In the genomic region with DNA sequence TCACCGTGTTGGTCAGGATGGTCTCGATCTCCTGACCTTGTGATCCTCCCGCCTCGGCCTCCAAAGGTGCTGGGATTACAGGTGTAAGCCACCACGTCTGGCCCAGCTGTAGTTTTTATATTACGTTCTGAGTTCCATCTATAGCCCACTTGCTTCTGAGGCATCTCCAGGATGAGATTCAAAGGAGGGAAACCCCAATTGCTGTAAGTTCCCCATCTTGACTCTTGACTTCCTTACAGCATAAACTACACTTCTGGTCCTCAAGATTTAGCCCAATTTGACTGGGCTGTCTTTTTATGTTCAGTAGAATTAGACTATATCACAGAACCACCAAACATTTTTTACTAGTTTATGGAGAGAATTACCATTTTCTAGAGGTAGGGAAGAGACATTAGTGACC, we compare ENCODE assay signal across 13 cellular contexts.
"Had no signal": no experiment of that assay in that cellular context is flagged by ENCODE, and none has a peak within 500 bp of the region (broad histone marks: within the 10 kb centered on the region; RNA-seq: fewer than 3 reads in every experiment).

No MANE protein-coding gene starts in this region.

- H3K4me3 Mint-ChIP-seq: neural progenitor cell; T-helper 1 cell treated with Interleukin-12 subunit alpha and Interleukin-12 subunit beta and Interleukin-4 antibody, amounts not matched to agents 30 μg/mL and 1 μg/mL, for 36 hours had no signal

- H3K27ac Mint-ChIP-seq: neural progenitor cell; T-helper 1 cell treated with Interleukin-12 subunit alpha and Interleukin-12 subunit beta and Interleukin-4 antibody, amounts not matched to agents 30 μg/mL and 1 μg/mL, for 36 hours had no signal

- DNase-seq: activated CD4-positive, alpha-beta T cell treated with anti-CD3 and anti-CD28 coated beads for 4 hours; cerebellar nuclear complex; effector memory CD4-positive, alpha-beta T cell; foreskin keratinocyte; ovary; spleen; stimulated activated CD4-positive, alpha-beta T cell treated with anti-CD3 and anti-CD28 coated beads, Interleukin-1b, Interleukin-23, amount 100 ng/mL, for 48 hours; thyroid gland; WERI-Rb-1 had no signal

- H3K4me1 Mint-ChIP-seq: neural progenitor cell had no signal

- ATAC-seq: foreskin keratinocyte, sciatic nerve had no signal

- H3K9me3 Mint-ChIP-seq: activated T-helper 2 cell treated with anti-CD3 and anti-CD28 coated beads, Interferon-gamma antibody, Interleukin-2, Interleukin-4, amounts not matched to agents 10 μg/mL and 5 μg/mL and 100 μg/mL, durations not matched to agents 14 hours and 24 hours and 36 hours; neural progenitor cell; T-helper 1 cell treated with Interleukin-12 subunit alpha and Interleukin-12 subunit beta and Interleukin-4 antibody, amounts not matched to agents 30 μg/mL and 1 μg/mL, for 36 hours had no signal
